Comparison of ENCODE assay signal across 7 cellular contexts in the genomic region with DNA sequence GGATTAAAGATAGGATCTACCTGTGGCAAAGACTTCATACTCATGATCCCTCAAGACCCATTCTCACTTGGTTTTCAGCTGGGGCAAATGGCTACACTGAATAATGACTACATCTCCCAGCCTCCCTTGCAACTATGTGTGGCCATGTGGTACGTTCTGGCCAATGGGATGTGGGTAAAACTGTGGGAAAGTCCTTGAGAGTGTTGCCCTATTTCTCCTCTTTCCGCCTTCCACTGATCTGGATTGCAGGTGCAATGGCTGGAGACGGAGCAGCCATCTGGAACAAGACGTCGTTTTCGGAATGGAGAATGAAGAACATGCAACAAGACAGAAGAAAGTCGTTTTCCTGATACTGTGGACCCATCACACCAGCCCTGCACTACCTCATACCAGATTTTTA.
DNase-seq lines count a peak whose midpoint lies in the region; ATAC-seq and TF ChIP-seq lines count a peak whose summit lies in the region.

No MANE protein-coding gene starts in this region.

- no peak for TF ChIP-seq CTCF in GM13977 (IDR thresholded peaks at IDR 0.05; ENCODE audit: extremely low read depth, insufficient read depth, missing control alignments)

- peak; percentile 41 for ATAC-seq in HG02678 (IDR thresholded peaks at IDR 0.05; ENCODE audit: unreplicated experiment)

- DNase-seq in GM13977 (ENCODE audit: low spot score) (peak; percentile 32), left kidney (ENCODE audit: low read depth, low spot score) (peak; percentile 63), OCI-M2 (lab: John Stamatoyannopoulos, UW; ENCODE audit: unreplicated experiment) (no peak)
- DNase-seq in stimulated activated CD4-positive, alpha-beta T cell treated with anti-CD3 and anti-CD28 coated beads, Interleukin-15, amount 100 ng/mL, for 24 hours: no peak
- DNase-seq in central memory CD4-positive, alpha-beta T cell: no peak

- in situ Hi-C loops in GM13977 (cut with MboI; ENCODE audit: low pct_unique_long_range_greater_than_20kb, low sequenced_read_pairs, unreplicated experiment): loop anchor here (25.0 kb wide), 2 partner anchors 478 to 578 kb away; a partner anchor contains a TSS

- TF ChIP-seq POLR2A in Raji (IDR thresholded peaks at IDR 0.05; ENCODE audit: insufficient read depth, low read depth, low read length): peak; percentile 28; the same call in 1 of the 2 replicates

Comparison
In these comparisons a context has a peak if more than half of its experiments do, and no peak if none do; other contexts are left out.
1. DNase-seq: peak in GM13977 (single experiment) and left kidney (single experiment); none in OCI-M2 (single experiment), stimulated activated CD4-positive, alpha-beta T cell treated with anti-CD3 and anti-CD28 coated beads, Interleukin-15, amount 100 ng/mL, for 24 hours (single experiment) and central memory CD4-positive, alpha-beta T cell (single experiment).